ENCODE assay signal across 8 cellular contexts in the genomic region with DNA sequence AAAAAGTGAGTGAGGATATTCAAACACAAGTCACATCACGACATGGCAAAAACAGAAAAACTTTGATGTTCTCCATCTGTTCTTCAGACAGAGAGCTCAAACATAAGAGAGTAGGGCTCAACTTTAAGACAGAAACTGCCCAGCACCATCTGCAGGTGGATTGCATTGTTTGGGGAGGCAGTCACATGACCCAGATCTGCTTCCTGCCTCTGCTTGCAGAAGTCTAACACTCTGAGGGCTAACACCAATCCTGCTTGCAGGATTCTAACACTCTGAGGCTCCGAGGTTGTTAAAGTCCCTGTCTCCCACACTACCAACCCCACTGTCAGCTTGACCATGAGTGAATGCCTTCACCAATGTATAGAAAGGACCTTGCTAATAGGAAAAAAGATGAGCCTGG.
DNase-seq lines count a peak whose midpoint lies in the region; ATAC-seq lines count a peak whose summit lies in the region.

No MANE protein-coding gene starts in this region.

- peak overlapping the region; percentile 7 for H3K4me3 Mint-ChIP-seq in T-helper 2 cell treated with Interferon-gamma antibody and Interleukin-4, amounts not matched to agents 5 μg/mL and 100 μg/mL, for 36 hours

- no peak overlapping the region for H3K23ac ChIP-seq in mesendoderm (ENCODE audit: low read length)

- no peaks in the 10 kb centered on the region for H3K4me1 ChIP-seq in mesendoderm (ENCODE audit: control insufficient read depth, low read depth, low read length)

- no peak overlapping the region for H2BK120ac ChIP-seq in mesendoderm (ENCODE audit: low read depth, low read length)

- no peaks in the 10 kb centered on the region for H3K36me3 ChIP-seq in mesendoderm (ENCODE audit: control insufficient read depth, insufficient read depth, low read length)

- no peaks in the 10 kb centered on the region for H3K79me2 ChIP-seq in mesendoderm (ENCODE audit: control insufficient read depth, insufficient read depth, low read length)

- H3K27me3 Mint-ChIP-seq in T-helper 2 cell treated with Interferon-gamma antibody and Interleukin-4, amounts not matched to agents 5 μg/mL and 100 μg/mL, for 36 hours (ENCODE audit: low read depth) = no peaks in the 10 kb centered on the region

- H3K27ac ChIP-seq in mesendoderm (ENCODE audit: low read depth, low read length) = no peak overlapping the region

- H4K8ac ChIP-seq in mesendoderm (ENCODE audit: low read depth, low read length) = no peak overlapping the region

- H4K5ac ChIP-seq in mesendoderm (ENCODE audit: low read length) = no peak overlapping the region

- H3K4ac ChIP-seq in mesendoderm (ENCODE audit: low read depth, low read length) = no peak overlapping the region

- H3K4me2 ChIP-seq in mesendoderm (ENCODE audit: low read length) = no peak overlapping the region

- DNase-seq in activated naive CD4-positive, alpha-beta T cell treated with Interleukin-2 at 50 U/mL for 16 hours = peak; percentile 9
- DNase-seq in activated naive CD4-positive, alpha-beta T cell (lab: John Stamatoyannopoulos, UW) = no peak
- DNase-seq in T-helper 2 cell treated with Interferon-gamma antibody and Interleukin-4, amounts not matched to agents 5 μg/mL and 100 μg/mL, for 36 hours (ENCODE audit: low spot score) = no peak
- peak; percentile 37 for DNase-seq in mesendoderm
- DNase-seq in activated effector memory CD4-positive, alpha-beta T cell treated with anti-CD3 and anti-CD28 coated beads, Interleukin-2, amount 50 U/mL, for 16 hours = no peak
- DNase-seq in mesenteric fat pad (ENCODE audit: low spot score) = no peak
- no peak for DNase-seq in NCI-H2107 (lab: John Stamatoyannopoulos, UW)

- no peaks in the 10 kb centered on the region for H3K79me1 ChIP-seq in mesendoderm (ENCODE audit: low read length)

- H2BK5ac ChIP-seq in mesendoderm (ENCODE audit: low read length) = no peak overlapping the region

- H3K4me1 Mint-ChIP-seq in T-helper 2 cell treated with Interferon-gamma antibody and Interleukin-4, amounts not matched to agents 5 μg/mL and 100 μg/mL, for 36 hours (ENCODE audit: low read depth) = peaks cover 14% of the 10 kb centered on the region

- no CpG with 5 or more reads among the region's 2 CpGs for WGBS in mesendoderm (ENCODE audit: extremely low coverage, insufficient coverage, low lambda C conversion rate)

- peaks cover 1% of the 10 kb centered on the region for H3K36me3 Mint-ChIP-seq in T-helper 2 cell treated with Interferon-gamma antibody and Interleukin-4, amounts not matched to agents 5 μg/mL and 100 μg/mL, for 36 hours (ENCODE audit: low read depth)

- no peak overlapping the region for H3K4me3 ChIP-seq in mesendoderm (ENCODE audit: low read length)

- no peak overlapping the region for H3K56ac ChIP-seq in mesendoderm (ENCODE audit: low read length)

- no peak overlapping the region for H3K18ac ChIP-seq in mesendoderm (ENCODE audit: low read length)

- peak; percentile 96 for ATAC-seq in HG02763 (IDR thresholded peaks at IDR 0.05; ENCODE audit: unreplicated experiment)

- no peak overlapping the region for H2BK15ac ChIP-seq in mesendoderm (replicated peaks; ENCODE audit: low read depth)

- no peaks in the 10 kb centered on the region for H3K9me3 Mint-ChIP-seq in T-helper 2 cell treated with Interferon-gamma antibody and Interleukin-4, amounts not matched to agents 5 μg/mL and 100 μg/mL, for 36 hours

- no peak overlapping the region for H3K27ac Mint-ChIP-seq in T-helper 2 cell treated with Interferon-gamma antibody and Interleukin-4, amounts not matched to agents 5 μg/mL and 100 μg/mL, for 36 hours

- no peak overlapping the region for H2AK5ac ChIP-seq in mesendoderm (ENCODE audit: low read length)

- no peak overlapping the region for H3K9ac ChIP-seq in mesendoderm (ENCODE audit: low read length)

- H3K27me3 ChIP-seq in mesendoderm (ENCODE audit: insufficient read depth, low read length, poor library complexity) = no peaks in the 10 kb centered on the region

Comparison
In these comparisons a context has a peak if more than half of its experiments do, and no peak if none do; other contexts are left out.
1. DNase-seq: peak in activated naive CD4-positive, alpha-beta T cell treated with Interleukin-2 at 50 U/mL for 16 hours (single experiment) and mesendoderm (single experiment); none in activated naive CD4-positive, alpha-beta T cell (0 of 4), T-helper 2 cell treated with Interferon-gamma antibody and Interleukin-4, amounts not matched to agents 5 μg/mL and 100 μg/mL, for 36 hours (single experiment), activated effector memory CD4-positive, alpha-beta T cell treated with anti-CD3 and anti-CD28 coated beads, Interleukin-2, amount 50 U/mL, for 16 hours (single experiment), mesenteric fat pad (single experiment) and NCI-H2107 (single experiment).